In genomic region chr9:128339761-128340690, GRCh38 we compare ENCODE assay signal across 1 cellular context.
TF ChIP-seq lines count a peak whose summit lies in the region.

SLC27A4 (plus strand) TSS chr9:128340527; CDS start chr9:128343133, 2,606 bp downstream.

TF ChIP-seq in HepG2, 621 proteins besides CTCF, POLR2A, EP300 and RAD21 (continued from another document and continues in another):
- peak; percentile 57; the same call in 1 of the 2 replicates for TF ChIP-seq ZNF710 (CRISPR knock-in tag; IDR thresholded peaks at IDR 0.05; ENCODE audit: borderline replicate concordance)
- TF ChIP-seq ZNF616 (CRISPR knock-in tag; IDR thresholded peaks at IDR 0.05; ENCODE audit: low read depth) = no peak
- no peak for TF ChIP-seq ZNF646 (CRISPR knock-in tag; IDR thresholded peaks at IDR 0.05)
- 0 out of 2 replicates have a peak, but pooled peaks have one; percentile 7 for TF ChIP-seq RARA (CRISPR knock-in tag; IDR thresholded peaks at IDR 0.05)
- no peak for TF ChIP-seq PBX3 (CRISPR knock-in tag; IDR thresholded peaks at IDR 0.05; ENCODE audit: borderline replicate concordance)
- TF ChIP-seq ZSCAN20 (CRISPR knock-in tag; IDR thresholded peaks at IDR 0.05; ENCODE audit: borderline replicate concordance) = no peak
- no peak for TF ChIP-seq ZNF468 (CRISPR knock-in tag; IDR thresholded peaks at IDR 0.05)
- peak; percentile 44; the same call in 1 of the 2 replicates for TF ChIP-seq ZNF556 (CRISPR knock-in tag; IDR thresholded peaks at IDR 0.05; ENCODE audit: borderline replicate concordance)
- no peak for TF ChIP-seq ZNF256 (CRISPR knock-in tag; conservative IDR thresholded peaks at IDR 0.05)
- peak; percentile 20; the same call in 1 of the 2 replicates for TF ChIP-seq NAIF1 (CRISPR knock-in tag; IDR thresholded peaks at IDR 0.05; ENCODE audit: borderline replicate concordance)
- 0 out of 2 replicates have a peak, but pooled peaks have one; percentile 11 for TF ChIP-seq MAZ (IDR thresholded peaks at IDR 0.05; ENCODE audit: borderline replicate concordance, low read depth, low read length)
- peak; percentile 76 for TF ChIP-seq MAZ (CRISPR knock-in tag; IDR thresholded peaks at IDR 0.05; ENCODE audit: low read depth)
- no peak for TF ChIP-seq SP140L (CRISPR knock-in tag; IDR thresholded peaks at IDR 0.05; ENCODE audit: borderline replicate concordance)
- TF ChIP-seq ZNF18 (CRISPR knock-in tag; IDR thresholded peaks at IDR 0.05; ENCODE audit: insufficient replicate concordance) = no peak
- no peak for TF ChIP-seq ETV5 (CRISPR knock-in tag; IDR thresholded peaks at IDR 0.05; ENCODE audit: borderline replicate concordance)
- no peak for TF ChIP-seq LBX2 (CRISPR knock-in tag; IDR thresholded peaks at IDR 0.05; ENCODE audit: borderline replicate concordance)
- TF ChIP-seq ZMYM2 (CRISPR knock-in tag; IDR thresholded peaks at IDR 0.05) = peak; percentile 92
- 0 out of 2 replicates have a peak, but pooled peaks have one; percentile 68 for TF ChIP-seq KDM1A (CRISPR knock-in tag; IDR thresholded peaks at IDR 0.05)
- peak; percentile 43; the same call in 1 of the 2 replicates for TF ChIP-seq ISL2 (CRISPR knock-in tag; IDR thresholded peaks at IDR 0.05)
- TF ChIP-seq ZNF362 (CRISPR knock-in tag; IDR thresholded peaks at IDR 0.05; ENCODE audit: borderline replicate concordance) = no peak
- no peak for TF ChIP-seq ZNF136 (CRISPR knock-in tag; IDR thresholded peaks at IDR 0.05; ENCODE audit: low read depth)
- TF ChIP-seq NFRKB (IDR thresholded peaks at IDR 0.05) = no peak
- no peak; the same call in none of the 2 replicates for TF ChIP-seq ATF7-NPFF (CRISPR knock-in tag; IDR thresholded peaks at IDR 0.05; ENCODE audit: low read depth)
- no peak for TF ChIP-seq ZNF652 (CRISPR knock-in tag; IDR thresholded peaks at IDR 0.05; ENCODE audit: borderline replicate concordance, low read depth)
- no peak for TF ChIP-seq USF2 (IDR thresholded peaks at IDR 0.05; ENCODE audit: low read depth, low read length)
- no peak for TF ChIP-seq USF2 (CRISPR knock-in tag; IDR thresholded peaks at IDR 0.05; ENCODE audit: borderline replicate concordance)
- TF ChIP-seq MAFG (CRISPR knock-in tag; IDR thresholded peaks at IDR 0.05) = no peak
- TF ChIP-seq SRSF4 (IDR thresholded peaks at IDR 0.05; ENCODE audit: low read depth, low read length, poor library complexity, severe bottlenecking) = no peak
- no peak for TF ChIP-seq SKI (IDR thresholded peaks at IDR 0.05; ENCODE audit: partially characterized antibody)
- no peak for TF ChIP-seq JUN (CRISPR knock-in tag; IDR thresholded peaks at IDR 0.05)
- no peak for TF ChIP-seq SP5 (CRISPR knock-in tag; IDR thresholded peaks at IDR 0.05; ENCODE audit: borderline replicate concordance, low read depth)
- TF ChIP-seq NONO (IDR thresholded peaks at IDR 0.05) = no peak
- TF ChIP-seq NONO (CRISPR knock-in tag; conservative IDR thresholded peaks at IDR 0.05) = peak; percentile 69
- TF ChIP-seq ZMAT3 (CRISPR knock-in tag; conservative IDR thresholded peaks at IDR 0.05) = no peak
- TF ChIP-seq HMGXB4 (CRISPR knock-in tag; IDR thresholded peaks at IDR 0.05; ENCODE audit: borderline replicate concordance in 1 of 2, low read depth in 1 of 2) = peak; percentile 78 to 79; a peak in 2 of 4 replicates
- 0 out of 2 replicates have a peak, but pooled peaks have one; percentile 45 for TF ChIP-seq ZNF761 (CRISPR knock-in tag; conservative IDR thresholded peaks at IDR 0.05)
- no peak for TF ChIP-seq HNF1A (IDR thresholded peaks at IDR 0.05; ENCODE audit: low read depth)
- TF ChIP-seq HNF1A (CRISPR knock-in tag; IDR thresholded peaks at IDR 0.05; ENCODE audit: borderline replicate concordance) = peak; percentile 31; the same call in 1 of the 2 replicates
- no peak for TF ChIP-seq IRX3 (CRISPR knock-in tag; IDR thresholded peaks at IDR 0.05; ENCODE audit: borderline replicate concordance, low read depth)
